In the genomic region with DNA sequence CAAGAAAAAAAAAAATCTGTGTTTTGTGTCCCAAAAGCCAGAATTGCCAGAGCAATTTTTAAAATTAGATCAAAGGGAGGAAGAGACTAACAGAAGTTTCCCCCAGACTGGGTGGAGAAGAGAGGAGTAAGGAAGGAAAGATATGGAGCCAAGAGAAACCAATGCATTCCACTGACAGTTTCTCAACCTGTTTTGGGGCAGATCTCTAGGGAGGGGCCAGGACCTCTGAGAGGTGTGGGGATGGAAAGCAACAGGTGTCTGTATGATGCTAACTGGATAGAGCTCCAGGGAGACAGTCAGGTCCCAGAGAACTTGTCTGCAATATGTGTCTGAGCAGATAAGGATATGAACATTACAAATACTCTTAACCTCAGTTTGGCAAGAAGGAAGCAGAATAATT, we compare ENCODE assay signal across 8 cellular contexts.
"Had no signal": no experiment of that assay in that cellular context is flagged by ENCODE, and none has a peak within 500 bp of the region (broad histone marks: within the 10 kb centered on the region; RNA-seq: fewer than 3 reads in every experiment).

No MANE protein-coding gene starts in this region.

- ATAC-seq: GM23338, HepG2 had no signal

- DNase-seq: H9, HCEC 1CT, HFFc6, KBM-7 had no signal

- H3K9me3 Mint-ChIP-seq: GM23338, H9, HFFc6, IgD-negative memory B cell had no signal

- H3K36me3 Mint-ChIP-seq: IgD-negative memory B cell had no signal

- H3K4me1 Mint-ChIP-seq: GM23338, H9, IgD-negative memory B cell had no signal

- H3K27ac ChIP-seq: HL-60 had no signal

- H3K4me3 ChIP-seq: GM23338 had no signal

- H3K4me3 Mint-ChIP-seq: GM23338, H9, HFFc6, IgD-negative memory B cell had no signal

- H3K27ac Mint-ChIP-seq: GM23338, H9, HFFc6, IgD-negative memory B cell had no signal
